10 cellular contexts compared by ENCODE assay signal in the genomic region with DNA sequence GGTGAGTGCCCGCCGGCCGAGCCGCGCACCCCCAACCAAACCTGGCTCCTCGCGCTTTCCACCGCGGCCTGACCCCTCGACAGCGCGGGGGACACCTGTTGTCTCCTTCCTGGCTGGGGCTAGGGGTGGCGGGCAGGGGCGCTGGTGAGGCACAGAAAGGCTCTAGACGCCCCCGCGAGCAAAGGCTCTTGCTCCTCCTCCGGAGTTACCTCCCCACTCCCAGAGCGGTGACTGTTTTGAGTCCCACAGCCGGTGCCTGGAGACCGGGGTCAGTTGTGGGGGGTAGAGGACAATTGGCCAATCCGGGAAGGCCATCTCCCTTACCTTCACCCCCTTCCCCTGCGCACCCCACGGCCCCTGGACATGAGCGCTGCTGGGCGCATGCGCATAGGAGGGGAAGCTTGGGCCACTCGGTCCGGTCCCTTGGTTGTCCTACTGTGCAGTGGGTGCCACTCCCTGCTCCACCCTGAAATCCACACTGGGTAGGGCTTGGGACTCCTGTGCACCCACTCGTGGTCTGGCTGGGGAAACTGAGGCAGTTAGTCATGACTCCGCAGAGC. TPM values are rescaled to one million over a fixed set of nuclear protein-coding genes. Genes with fewer than 3 reads are reported as not detected.
DNase-seq lines count a peak whose midpoint lies in the region; ATAC-seq and TF ChIP-seq lines count a peak whose summit lies in the region.
"Had no signal": no experiment of that assay in that cellular context is flagged by ENCODE, and none has a peak within 500 bp of the region (broad histone marks: within the 10 kb centered on the region; RNA-seq: fewer than 3 reads in every experiment).

No MANE protein-coding gene starts in this region.

- ATAC-seq in GM18870 (IDR thresholded peaks at IDR 0.05; ENCODE audit: unreplicated experiment), result no peak
- ATAC-seq in GM18909 (IDR thresholded peaks at IDR 0.05; ENCODE audit: poor library complexity, unreplicated experiment), result no peak

- H2AFZ ChIP-seq in neuron (ENCODE audit: low read depth, low read length), result peak overlapping the region; percentile 30

- H3K4me1 ChIP-seq in BE2C, result no peaks in the 10 kb centered on the region
- no peaks in the 10 kb centered on the region for H3K4me1 ChIP-seq in neuron (ENCODE audit: insufficient read depth, low read length)

- TF ChIP-seq CTCF in BE2C (IDR thresholded peaks at IDR 0.05; ENCODE audit: low read depth, low read length) (no peak), fibroblast of mammary gland (conservative IDR thresholded peaks at IDR 0.05; ENCODE audit: control insufficient read depth, insufficient read depth, low read depth, low read length) (no peak)

- H3K4me3 ChIP-seq in BE2C (ENCODE audit: low read depth, low read length), result peak overlapping the region; percentile 58
- H3K4me3 ChIP-seq in fibroblast of mammary gland (ENCODE audit: control insufficient read depth, low read depth, low read length), result peak overlapping the region; percentile 16
- H3K4me3 ChIP-seq in neuron (ENCODE audit: low read length), result peak overlapping the region; percentile 22

- H3K9me3 ChIP-seq in BE2C (no peaks in the 10 kb centered on the region), neuron (ENCODE audit: low read length) (no peaks in the 10 kb centered on the region)
- H3K9me3 ChIP-seq: adrenal gland had no signal

- H3K36me3 ChIP-seq in BE2C (no peaks in the 10 kb centered on the region), neuron (ENCODE audit: insufficient read depth, low read length) (no peaks in the 10 kb centered on the region)
- H3K36me3 ChIP-seq: adrenal gland had no signal

- peaks cover 16% of the 10 kb centered on the region for H3K27me3 ChIP-seq in BE2C
- H3K27me3 ChIP-seq in neuron (ENCODE audit: insufficient read depth, low read length), result peaks cover 45% of the 10 kb centered on the region

- DNase-seq in BE2C, result no peak
- peak; percentile 43 for DNase-seq in NCI-H2227 (lab: John Stamatoyannopoulos, UW; ENCODE audit: unreplicated experiment)
- DNase-seq in fibroblast of mammary gland (ENCODE audit: low read depth), result no peak
- no peak for DNase-seq in NCI-H345 (lab: John Stamatoyannopoulos, UW)
- no peak for DNase-seq in EL
- DNase-seq: NCI-H1048 had no signal

RNA-seq across cellular contexts. Expression of a gene that starts 0.6 kb away (rescaled TPM):
- not detected for polyA plus RNA-seq in BE2C (2012; ENCODE audit: insufficient read depth, insufficient read length, low read depth)

RNA-seq across cellular contexts. Expression of a gene that starts 6.9 kb away (rescaled TPM):
- polyA plus RNA-seq in BE2C (2012; ENCODE audit: insufficient read depth, insufficient read length, low read depth), result not detected

RNA-seq across cellular contexts. Expression of a gene that starts 34.2 kb away (rescaled TPM):
- not detected for polyA plus RNA-seq in BE2C (2012; ENCODE audit: insufficient read depth, insufficient read length, low read depth)
- polyA plus RNA-seq: adrenal gland had no signal

RNA-seq across cellular contexts. Expression of a gene that starts 48.8 kb away (rescaled TPM):
- polyA plus RNA-seq in BE2C (2012; ENCODE audit: insufficient read depth, insufficient read length, low read depth), result 27.0 TPM
